Comparison of ENCODE assay signal across 1 cellular context in the genomic region with DNA sequence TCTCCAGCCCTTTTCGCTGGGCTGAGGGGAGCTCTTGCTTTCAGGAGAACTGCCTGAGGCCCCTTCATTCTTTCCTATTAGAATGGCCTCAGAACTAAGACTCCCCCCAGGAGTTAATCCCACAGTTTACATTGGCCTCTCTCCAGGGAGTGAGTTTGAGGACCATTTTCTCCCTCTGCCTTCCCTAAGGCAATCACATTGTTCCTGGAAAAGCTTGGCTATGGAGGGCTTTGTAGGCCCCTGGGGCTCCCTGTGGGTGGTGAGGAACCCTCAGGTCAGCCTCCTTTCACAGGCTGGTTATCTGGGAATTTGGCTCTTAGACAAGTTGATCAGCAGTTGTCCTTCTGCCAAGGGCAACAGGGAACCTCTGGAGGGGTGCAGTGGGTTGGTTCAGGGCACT.
TF ChIP-seq lines count a peak whose summit lies in the region.

No MANE protein-coding gene starts in this region.

TF ChIP-seq in HEK293, 187 proteins besides CTCF, POLR2A, EP300 and RAD21 (continued from another document and continues in another):
- no peak for TF ChIP-seq BCL11A (tag by site-specific recombination; IDR thresholded peaks at IDR 0.05; ENCODE audit: low read depth)
- no peak for TF ChIP-seq ZNF571 (tag by site-specific recombination; IDR thresholded peaks at IDR 0.05)
- TF ChIP-seq ZNF132 (tag by site-specific recombination; IDR thresholded peaks at IDR 0.05; ENCODE audit: borderline replicate concordance): no peak
- no peak for TF ChIP-seq YY1 (tag by site-specific recombination; IDR thresholded peaks at IDR 0.05)
- TF ChIP-seq, protein P1, sequence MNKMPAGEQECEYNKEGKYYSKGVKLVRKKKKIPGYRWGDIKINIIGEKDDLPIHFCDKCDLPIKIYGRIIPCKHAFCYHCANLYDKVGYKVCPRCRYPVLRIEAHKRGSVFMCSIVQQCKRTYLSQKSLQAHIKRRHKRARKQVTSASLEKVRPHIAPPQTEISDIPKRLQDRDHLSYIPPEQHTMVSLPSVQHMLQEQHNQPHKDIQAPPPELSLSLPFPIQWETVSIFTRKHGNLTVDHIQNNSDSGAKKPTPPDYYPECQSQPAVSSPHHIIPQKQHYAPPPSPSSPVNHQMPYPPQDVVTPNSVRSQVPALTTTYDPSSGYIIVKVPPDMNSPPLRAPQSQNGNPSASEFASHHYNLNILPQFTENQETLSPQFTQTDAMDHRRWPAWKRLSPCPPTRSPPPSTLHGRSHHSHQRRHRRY (tag by site-specific recombination; IDR thresholded peaks at IDR 0.05): no peak
- TF ChIP-seq ZNF202 (tag by site-specific recombination; IDR thresholded peaks at IDR 0.05; ENCODE audit: borderline replicate concordance): no peak
- TF ChIP-seq, protein P2, sequence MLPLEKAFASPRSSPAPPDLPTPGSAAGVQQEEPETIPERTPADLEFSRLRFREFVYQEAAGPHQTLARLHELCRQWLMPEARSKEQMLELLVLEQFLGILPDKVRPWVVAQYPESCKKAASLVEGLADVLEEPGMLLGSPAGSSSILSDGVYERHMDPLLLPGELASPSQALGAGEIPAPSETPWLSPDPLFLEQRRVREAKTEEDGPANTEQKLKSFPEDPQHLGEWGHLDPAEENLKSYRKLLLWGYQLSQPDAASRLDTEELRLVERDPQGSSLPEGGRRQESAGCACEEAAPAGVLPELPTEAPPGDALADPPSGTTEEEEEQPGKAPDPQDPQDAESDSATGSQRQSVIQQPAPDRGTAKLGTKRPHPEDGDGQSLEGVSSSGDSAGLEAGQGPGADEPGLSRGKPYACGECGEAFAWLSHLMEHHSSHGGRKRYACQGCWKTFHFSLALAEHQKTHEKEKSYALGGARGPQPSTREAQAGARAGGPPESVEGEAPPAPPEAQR (tag by site-specific recombination; IDR thresholded peaks at IDR 0.05): no peak
- TF ChIP-seq, protein P3, sequence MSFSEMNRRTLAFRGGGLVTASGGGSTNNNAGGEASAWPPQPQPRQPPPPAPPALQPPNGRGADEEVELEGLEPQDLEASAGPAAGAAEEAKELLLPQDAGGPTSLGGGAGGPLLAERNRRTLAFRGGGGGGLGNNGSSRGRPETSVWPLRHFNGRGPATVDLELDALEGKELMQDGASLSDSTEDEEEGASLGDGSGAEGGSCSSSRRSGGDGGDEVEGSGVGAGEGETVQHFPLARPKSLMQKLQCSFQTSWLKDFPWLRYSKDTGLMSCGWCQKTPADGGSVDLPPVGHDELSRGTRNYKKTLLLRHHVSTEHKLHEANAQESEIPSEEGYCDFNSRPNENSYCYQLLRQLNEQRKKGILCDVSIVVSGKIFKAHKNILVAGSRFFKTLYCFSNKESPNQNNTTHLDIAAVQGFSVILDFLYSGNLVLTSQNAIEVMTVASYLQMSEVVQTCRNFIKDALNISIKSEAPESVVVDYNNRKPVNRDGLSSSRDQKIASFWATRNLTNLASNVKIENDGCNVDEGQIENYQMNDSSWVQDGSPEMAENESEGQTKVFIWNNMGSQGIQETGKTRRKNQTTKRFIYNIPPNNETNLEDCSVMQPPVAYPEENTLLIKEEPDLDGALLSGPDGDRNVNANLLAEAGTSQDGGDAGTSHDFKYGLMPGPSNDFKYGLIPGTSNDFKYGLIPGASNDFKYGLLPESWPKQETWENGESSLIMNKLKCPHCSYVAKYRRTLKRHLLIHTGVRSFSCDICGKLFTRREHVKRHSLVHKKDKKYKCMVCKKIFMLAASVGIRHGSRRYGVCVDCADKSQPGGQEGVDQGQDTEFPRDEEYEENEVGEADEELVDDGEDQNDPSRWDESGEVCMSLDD (tag by site-specific recombination; IDR thresholded peaks at IDR 0.05): no peak
- TF ChIP-seq ZNF560 (tag by site-specific recombination; IDR thresholded peaks at IDR 0.05; ENCODE audit: borderline replicate concordance): no peak
- TF ChIP-seq, protein P4, sequence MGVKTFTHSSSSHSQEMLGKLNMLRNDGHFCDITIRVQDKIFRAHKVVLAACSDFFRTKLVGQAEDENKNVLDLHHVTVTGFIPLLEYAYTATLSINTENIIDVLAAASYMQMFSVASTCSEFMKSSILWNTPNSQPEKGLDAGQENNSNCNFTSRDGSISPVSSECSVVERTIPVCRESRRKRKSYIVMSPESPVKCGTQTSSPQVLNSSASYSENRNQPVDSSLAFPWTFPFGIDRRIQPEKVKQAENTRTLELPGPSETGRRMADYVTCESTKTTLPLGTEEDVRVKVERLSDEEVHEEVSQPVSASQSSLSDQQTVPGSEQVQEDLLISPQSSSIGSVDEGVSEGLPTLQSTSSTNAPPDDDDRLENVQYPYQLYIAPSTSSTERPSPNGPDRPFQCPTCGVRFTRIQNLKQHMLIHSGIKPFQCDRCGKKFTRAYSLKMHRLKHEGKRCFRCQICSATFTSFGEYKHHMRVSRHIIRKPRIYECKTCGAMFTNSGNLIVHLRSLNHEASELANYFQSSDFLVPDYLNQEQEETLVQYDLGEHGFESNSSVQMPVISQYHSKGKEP (tag by site-specific recombination; IDR thresholded peaks at IDR 0.05): no peak
- TF ChIP-seq ZNF549 (tag by site-specific recombination; IDR thresholded peaks at IDR 0.05): no peak
- TF ChIP-seq GLIS1 (tag by site-specific recombination; IDR thresholded peaks at IDR 0.05): peak; percentile 87
- peak; percentile 82 for TF ChIP-seq ZBTB8A (tag by site-specific recombination; IDR thresholded peaks at IDR 0.05)
- no peak for TF ChIP-seq ZNF426 (tag by site-specific recombination; IDR thresholded peaks at IDR 0.05)
- TF ChIP-seq, protein P5, sequence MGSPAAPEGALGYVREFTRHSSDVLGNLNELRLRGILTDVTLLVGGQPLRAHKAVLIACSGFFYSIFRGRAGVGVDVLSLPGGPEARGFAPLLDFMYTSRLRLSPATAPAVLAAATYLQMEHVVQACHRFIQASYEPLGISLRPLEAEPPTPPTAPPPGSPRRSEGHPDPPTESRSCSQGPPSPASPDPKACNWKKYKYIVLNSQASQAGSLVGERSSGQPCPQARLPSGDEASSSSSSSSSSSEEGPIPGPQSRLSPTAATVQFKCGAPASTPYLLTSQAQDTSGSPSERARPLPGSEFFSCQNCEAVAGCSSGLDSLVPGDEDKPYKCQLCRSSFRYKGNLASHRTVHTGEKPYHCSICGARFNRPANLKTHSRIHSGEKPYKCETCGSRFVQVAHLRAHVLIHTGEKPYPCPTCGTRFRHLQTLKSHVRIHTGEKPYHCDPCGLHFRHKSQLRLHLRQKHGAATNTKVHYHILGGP (tag by site-specific recombination; IDR thresholded peaks at IDR 0.05): no peak
- TF ChIP-seq ZNF544 (tag by site-specific recombination; IDR thresholded peaks at IDR 0.05): no peak
- TF ChIP-seq ZNF433 (tag by site-specific recombination; IDR thresholded peaks at IDR 0.05; ENCODE audit: low read depth): no peak
- TF ChIP-seq, protein P6, sequence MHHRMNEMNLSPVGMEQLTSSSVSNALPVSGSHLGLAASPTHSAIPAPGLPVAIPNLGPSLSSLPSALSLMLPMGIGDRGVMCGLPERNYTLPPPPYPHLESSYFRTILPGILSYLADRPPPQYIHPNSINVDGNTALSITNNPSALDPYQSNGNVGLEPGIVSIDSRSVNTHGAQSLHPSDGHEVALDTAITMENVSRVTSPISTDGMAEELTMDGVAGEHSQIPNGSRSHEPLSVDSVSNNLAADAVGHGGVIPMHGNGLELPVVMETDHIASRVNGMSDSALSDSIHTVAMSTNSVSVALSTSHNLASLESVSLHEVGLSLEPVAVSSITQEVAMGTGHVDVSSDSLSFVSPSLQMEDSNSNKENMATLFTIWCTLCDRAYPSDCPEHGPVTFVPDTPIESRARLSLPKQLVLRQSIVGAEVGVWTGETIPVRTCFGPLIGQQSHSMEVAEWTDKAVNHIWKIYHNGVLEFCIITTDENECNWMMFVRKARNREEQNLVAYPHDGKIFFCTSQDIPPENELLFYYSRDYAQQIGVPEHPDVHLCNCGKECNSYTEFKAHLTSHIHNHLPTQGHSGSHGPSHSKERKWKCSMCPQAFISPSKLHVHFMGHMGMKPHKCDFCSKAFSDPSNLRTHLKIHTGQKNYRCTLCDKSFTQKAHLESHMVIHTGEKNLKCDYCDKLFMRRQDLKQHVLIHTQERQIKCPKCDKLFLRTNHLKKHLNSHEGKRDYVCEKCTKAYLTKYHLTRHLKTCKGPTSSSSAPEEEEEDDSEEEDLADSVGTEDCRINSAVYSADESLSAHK (tag by site-specific recombination; IDR thresholded peaks at IDR 0.05): no peak
- TF ChIP-seq ZNF214 (tag by site-specific recombination; IDR thresholded peaks at IDR 0.05; ENCODE audit: borderline replicate concordance): no peak
- TF ChIP-seq TCF7L2 (IDR thresholded peaks at IDR 0.05; ENCODE audit: borderline replicate concordance, low read depth, low read length): no peak
- no peak for TF ChIP-seq HOXD13 (CRISPR knock-in tag; IDR thresholded peaks at IDR 0.05; ENCODE audit: borderline replicate concordance)
- no peak for TF ChIP-seq ZNF266 (tag by site-specific recombination; IDR thresholded peaks at IDR 0.05; ENCODE audit: low read depth)
- TF ChIP-seq, protein P7, sequence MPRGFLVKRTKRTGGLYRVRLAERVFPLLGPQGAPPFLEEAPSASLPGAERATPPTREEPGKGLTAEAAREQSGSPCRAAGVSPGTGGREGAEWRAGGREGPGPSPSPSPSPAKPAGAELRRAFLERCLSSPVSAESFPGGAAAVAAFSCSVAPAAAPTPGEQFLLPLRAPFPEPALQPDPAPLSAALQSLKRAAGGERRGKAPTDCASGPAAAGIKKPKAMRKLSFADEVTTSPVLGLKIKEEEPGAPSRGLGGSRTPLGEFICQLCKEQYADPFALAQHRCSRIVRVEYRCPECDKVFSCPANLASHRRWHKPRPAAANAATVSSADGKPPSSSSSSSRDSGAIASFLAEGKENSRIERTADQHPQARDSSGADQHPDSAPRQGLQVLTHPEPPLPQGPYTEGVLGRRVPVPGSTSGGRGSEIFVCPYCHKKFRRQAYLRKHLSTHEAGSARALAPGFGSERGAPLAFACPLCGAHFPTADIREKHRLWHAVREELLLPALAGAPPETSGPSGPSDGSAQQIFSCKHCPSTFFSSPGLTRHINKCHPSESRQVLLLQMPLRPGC (tag by site-specific recombination; IDR thresholded peaks at IDR 0.05): no peak
- no peak for TF ChIP-seq ZNF335 (tag by site-specific recombination; conservative IDR thresholded peaks at IDR 0.05)
- peak; percentile 58; the same call in 1 of the 2 replicates for TF ChIP-seq FEZF1 (tag by site-specific recombination; IDR thresholded peaks at IDR 0.05)
- TF ChIP-seq ZNF501 (tag by site-specific recombination; IDR thresholded peaks at IDR 0.05): no peak
- no peak for TF ChIP-seq ZNF16 (tag by site-specific recombination; IDR thresholded peaks at IDR 0.05; ENCODE audit: low read depth)
- TF ChIP-seq ZNF112 (tag by site-specific recombination; IDR thresholded peaks at IDR 0.05): no peak
- no peak for TF ChIP-seq ZNF548 (tag by site-specific recombination; IDR thresholded peaks at IDR 0.05)
- TF ChIP-seq ZNF423 (tag by site-specific recombination; IDR thresholded peaks at IDR 0.05): peak; percentile 81; the same call in 1 of the 2 replicates
- TF ChIP-seq ZNF530 (tag by site-specific recombination; IDR thresholded peaks at IDR 0.05; ENCODE audit: low read depth): no peak
- TF ChIP-seq, protein P8, sequence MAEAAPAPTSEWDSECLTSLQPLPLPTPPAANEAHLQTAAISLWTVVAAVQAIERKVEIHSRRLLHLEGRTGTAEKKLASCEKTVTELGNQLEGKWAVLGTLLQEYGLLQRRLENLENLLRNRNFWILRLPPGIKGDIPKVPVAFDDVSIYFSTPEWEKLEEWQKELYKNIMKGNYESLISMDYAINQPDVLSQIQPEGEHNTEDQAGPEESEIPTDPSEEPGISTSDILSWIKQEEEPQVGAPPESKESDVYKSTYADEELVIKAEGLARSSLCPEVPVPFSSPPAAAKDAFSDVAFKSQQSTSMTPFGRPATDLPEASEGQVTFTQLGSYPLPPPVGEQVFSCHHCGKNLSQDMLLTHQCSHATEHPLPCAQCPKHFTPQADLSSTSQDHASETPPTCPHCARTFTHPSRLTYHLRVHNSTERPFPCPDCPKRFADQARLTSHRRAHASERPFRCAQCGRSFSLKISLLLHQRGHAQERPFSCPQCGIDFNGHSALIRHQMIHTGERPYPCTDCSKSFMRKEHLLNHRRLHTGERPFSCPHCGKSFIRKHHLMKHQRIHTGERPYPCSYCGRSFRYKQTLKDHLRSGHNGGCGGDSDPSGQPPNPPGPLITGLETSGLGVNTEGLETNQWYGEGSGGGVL (tag by site-specific recombination; IDR thresholded peaks at IDR 0.05): peak; percentile 56
- TF ChIP-seq ZNF747 (tag by site-specific recombination; IDR thresholded peaks at IDR 0.05): no peak
- TF ChIP-seq SP3 (tag by site-specific recombination; IDR thresholded peaks at IDR 0.05): no peak
- no peak for TF ChIP-seq ZNF658 (tag by site-specific recombination; IDR thresholded peaks at IDR 0.05)
- no peak for TF ChIP-seq ZNF146 (tag by site-specific recombination; IDR thresholded peaks at IDR 0.05)
- no peak for TF ChIP-seq ZNF155 (tag by site-specific recombination; IDR thresholded peaks at IDR 0.05)
- peak; percentile 54 for TF ChIP-seq ZBTB48 (tag by site-specific recombination; IDR thresholded peaks at IDR 0.05)
- TF ChIP-seq ZNF169 (tag by site-specific recombination; IDR thresholded peaks at IDR 0.05): no peak
- no peak for TF ChIP-seq MYNN (tag by site-specific recombination; IDR thresholded peaks at IDR 0.05; ENCODE audit: borderline replicate concordance)
- no peak for TF ChIP-seq ZNF394 (tag by site-specific recombination; IDR thresholded peaks at IDR 0.05; ENCODE audit: borderline replicate concordance)
- TF ChIP-seq, protein P9, sequence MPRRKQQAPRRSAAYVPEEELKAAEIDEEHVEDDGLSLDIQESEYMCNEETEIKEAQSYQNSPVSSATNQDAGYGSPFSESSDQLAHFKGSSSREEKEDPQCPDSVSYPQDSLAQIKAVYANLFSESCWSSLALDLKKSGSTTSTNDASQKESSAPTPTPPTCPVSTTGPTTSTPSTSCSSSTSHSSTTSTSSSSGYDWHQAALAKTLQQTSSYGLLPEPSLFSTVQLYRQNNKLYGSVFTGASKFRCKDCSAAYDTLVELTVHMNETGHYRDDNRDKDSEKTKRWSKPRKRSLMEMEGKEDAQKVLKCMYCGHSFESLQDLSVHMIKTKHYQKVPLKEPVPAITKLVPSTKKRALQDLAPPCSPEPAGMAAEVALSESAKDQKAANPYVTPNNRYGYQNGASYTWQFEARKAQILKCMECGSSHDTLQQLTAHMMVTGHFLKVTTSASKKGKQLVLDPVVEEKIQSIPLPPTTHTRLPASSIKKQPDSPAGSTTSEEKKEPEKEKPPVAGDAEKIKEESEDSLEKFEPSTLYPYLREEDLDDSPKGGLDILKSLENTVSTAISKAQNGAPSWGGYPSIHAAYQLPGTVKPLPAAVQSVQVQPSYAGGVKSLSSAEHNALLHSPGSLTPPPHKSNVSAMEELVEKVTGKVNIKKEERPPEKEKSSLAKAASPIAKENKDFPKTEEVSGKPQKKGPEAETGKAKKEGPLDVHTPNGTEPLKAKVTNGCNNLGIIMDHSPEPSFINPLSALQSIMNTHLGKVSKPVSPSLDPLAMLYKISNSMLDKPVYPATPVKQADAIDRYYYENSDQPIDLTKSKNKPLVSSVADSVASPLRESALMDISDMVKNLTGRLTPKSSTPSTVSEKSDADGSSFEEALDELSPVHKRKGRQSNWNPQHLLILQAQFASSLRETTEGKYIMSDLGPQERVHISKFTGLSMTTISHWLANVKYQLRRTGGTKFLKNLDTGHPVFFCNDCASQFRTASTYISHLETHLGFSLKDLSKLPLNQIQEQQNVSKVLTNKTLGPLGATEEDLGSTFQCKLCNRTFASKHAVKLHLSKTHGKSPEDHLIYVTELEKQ (tag by site-specific recombination; IDR thresholded peaks at IDR 0.05; ENCODE audit: borderline replicate concordance): no peak
- no peak for TF ChIP-seq ZBTB7A (tag by site-specific recombination; IDR thresholded peaks at IDR 0.05; ENCODE audit: low read depth)
